23 cellular contexts compared by ENCODE assay signal in genomic region chr5:150329881-150330876, GRCh38. TPM values are rescaled to one million over a fixed set of nuclear protein-coding genes. Genes with fewer than 3 reads are reported as not detected.
"Had no signal": no experiment of that assay in that cellular context is flagged by ENCODE, and none has a peak within 500 bp of the region (broad histone marks: within the 10 kb centered on the region; RNA-seq: fewer than 3 reads in every experiment).

No MANE protein-coding gene starts in this region.

- H3K27me3 Mint-ChIP-seq: activated naive CD4-positive, alpha-beta T cell treated with anti-CD3 and anti-CD28 coated beads, Interleukin-2, amount 50 U/mL, for 24 hours had no signal

- H3K27ac ChIP-seq: ascending aorta, neutrophil, pancreas, right lobe of liver, thyroid gland, uterus had no signal

- H3K27me3 ChIP-seq: ascending aorta, neutrophil, pancreas, right lobe of liver, thyroid gland, uterus had no signal

- H3K4me1 ChIP-seq: ascending aorta, pancreas, right lobe of liver, thyroid gland, uterus had no signal

- DNase-seq: activated CD4-positive, alpha-beta T cell treated with anti-CD3 and anti-CD28 coated beads, Interleukin-2, amount 50 U/mL, for 4 hours; activated gamma-delta T cell; cerebellar nuclear complex; cortex of kidney; left colon; mammary epithelial cell; mucosa of descending colon; naive B cell; pancreas; right lobe of liver; stimulated activated CD4-positive, alpha-beta T cell treated with anti-CD3 and anti-CD28 coated beads, Interleukin-4, amount 100 ng/mL, for 24 hours; thyroid gland; uterus had no signal

- H3K36me3 ChIP-seq: ascending aorta, neutrophil, pancreas, right lobe of liver, thyroid gland, uterus had no signal

- ATAC-seq: left colon; mucosa of descending colon; pancreas; right lobe of liver; stimulated activated memory B cell treated with anti-CD40 and anti-IgM and Interleukin-4, amounts not matched to agents 10 μg/mL and 1 μg/mL and 100 μg/mL, for 72 hours had no signal

- H3K9me3 ChIP-seq: ascending aorta, mucosa of descending colon, neutrophil, pancreas, right lobe of liver, thyroid gland, uterus had no signal

- H3K9me3 Mint-ChIP-seq: activated naive CD4-positive, alpha-beta T cell treated with anti-CD3 and anti-CD28 coated beads, Interleukin-2, amount 50 U/mL, for 24 hours; naive B cell; stimulated activated memory B cell treated with anti-CD40 and anti-IgM and Interleukin-4, amounts not matched to agents 10 μg/mL and 1 μg/mL and 100 μg/mL, for 72 hours; T-helper 2 cell treated with Interferon-gamma antibody and Interleukin-4, amounts not matched to agents 5 μg/mL and 100 μg/mL, for 36 hours had no signal

- H3K27ac Mint-ChIP-seq: activated naive CD4-positive, alpha-beta T cell treated with anti-CD3 and anti-CD28 coated beads, Interleukin-2, amount 50 U/mL, for 24 hours; naive B cell; stimulated activated memory B cell treated with anti-CD40 and anti-IgM and Interleukin-4, amounts not matched to agents 10 μg/mL and 1 μg/mL and 100 μg/mL, for 72 hours; T-helper 2 cell treated with Interferon-gamma antibody and Interleukin-4, amounts not matched to agents 5 μg/mL and 100 μg/mL, for 36 hours had no signal

- FAIRE-seq: endometrium, pancreas, TTC549 had no signal

- H3K36me3 Mint-ChIP-seq: activated naive CD4-positive, alpha-beta T cell treated with anti-CD3 and anti-CD28 coated beads, Interleukin-2, amount 50 U/mL, for 24 hours; naive B cell; stimulated activated memory B cell treated with anti-CD40 and anti-IgM and Interleukin-4, amounts not matched to agents 10 μg/mL and 1 μg/mL and 100 μg/mL, for 72 hours had no signal

- H3K4me3 Mint-ChIP-seq: activated naive CD4-positive, alpha-beta T cell treated with anti-CD3 and anti-CD28 coated beads, Interleukin-2, amount 50 U/mL, for 24 hours; naive B cell; stimulated activated memory B cell treated with anti-CD40 and anti-IgM and Interleukin-4, amounts not matched to agents 10 μg/mL and 1 μg/mL and 100 μg/mL, for 72 hours; T-helper 2 cell treated with Interferon-gamma antibody and Interleukin-4, amounts not matched to agents 5 μg/mL and 100 μg/mL, for 36 hours had no signal

- H3K4me3 ChIP-seq: ascending aorta, mucosa of descending colon, pancreas, right lobe of liver, thyroid gland, uterus had no signal

- H3K4me1 Mint-ChIP-seq: activated naive CD4-positive, alpha-beta T cell treated with anti-CD3 and anti-CD28 coated beads, Interleukin-2, amount 50 U/mL, for 24 hours; stimulated activated memory B cell treated with anti-CD40 and anti-IgM and Interleukin-4, amounts not matched to agents 10 μg/mL and 1 μg/mL and 100 μg/mL, for 72 hours had no signal

RNA-seq across cellular contexts. Expression of gene ARSI, which starts 27.5 kb away (rescaled TPM):
- total RNA-seq: activated CD8-positive, alpha-beta memory T cell treated with anti-CD3 and anti-CD28 coated beads for 36 hours; ascending aorta; pulmonary artery endothelial cell had no signal
- polyA plus RNA-seq: pancreas had no signal

RNA-seq across cellular contexts. Expression of gene CAMK2A, which starts 40.6 kb away (rescaled TPM):
- total RNA-seq: activated CD8-positive, alpha-beta memory T cell treated with anti-CD3 and anti-CD28 coated beads for 36 hours; ascending aorta; pulmonary artery endothelial cell; subcutaneous adipose tissue; thyroid gland had no signal
